18 cellular contexts compared by ENCODE assay signal in the genomic region with DNA sequence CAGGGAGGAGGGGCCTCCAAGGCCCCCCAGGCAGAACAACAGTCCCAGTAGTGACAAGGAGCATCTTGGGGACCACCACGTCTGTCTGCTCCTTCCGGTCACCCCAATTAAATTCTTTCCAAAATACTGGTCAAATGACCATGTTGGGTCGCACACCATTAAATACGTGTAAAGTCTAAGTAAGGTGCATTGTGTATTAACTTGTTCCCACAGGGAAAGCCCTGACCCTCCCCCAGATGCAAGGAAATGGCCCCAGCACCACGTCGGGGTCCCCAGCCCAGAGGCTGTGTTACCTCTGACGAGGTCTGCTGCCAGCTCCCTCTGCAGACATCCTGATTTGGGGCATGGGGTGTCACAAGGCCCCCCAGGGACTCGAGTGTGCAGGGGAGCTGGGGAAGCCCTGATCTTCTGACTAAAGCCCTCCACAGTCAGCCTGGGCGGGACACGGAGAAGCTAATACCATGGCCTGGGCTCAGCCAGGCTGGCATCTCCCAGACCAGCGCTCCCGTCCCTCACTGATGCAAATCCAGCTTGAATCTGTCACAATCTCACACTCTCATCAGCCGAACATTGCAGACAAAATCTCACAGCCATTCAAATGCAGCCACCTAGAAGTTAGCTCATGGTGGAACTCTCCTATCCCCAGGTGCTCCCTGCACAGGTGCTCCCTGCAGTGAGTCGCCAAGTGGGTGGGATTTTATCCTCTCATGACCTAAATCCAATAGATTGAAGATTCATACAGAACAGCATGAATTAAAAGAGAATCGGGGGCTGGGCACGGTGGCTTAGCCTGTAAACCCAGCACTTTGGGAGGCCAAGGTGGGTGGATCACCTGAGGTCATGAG. TPM values are rescaled to one million over a fixed set of nuclear protein-coding genes. Genes with fewer than 3 reads are reported as not detected.
A peak's percentile ranks its signal among the peaks of the same experiment; 100 is the strongest.
DNase-seq lines count a peak whose midpoint lies in the region; ATAC-seq, FAIRE-seq and TF ChIP-seq lines count a peak whose summit lies in the region.
"Had no signal": no experiment of that assay in that cellular context is flagged by ENCODE, and none has a peak within 500 bp of the region (broad histone marks: within the 10 kb centered on the region; RNA-seq: fewer than 3 reads in every experiment).

No MANE protein-coding gene starts in this region.

- no peak for TF ChIP-seq RAD21 in HepG2 (CRISPR knock-in tag; IDR thresholded peaks at IDR 0.05)

- WGBS in HepG2 (ENCODE audit: low lambda C conversion rate): 55% methylated on average over 14 of the region's 16 CpGs

- no peak for TF ChIP-seq CTCF in HEK293 (tag by site-specific recombination; IDR thresholded peaks at IDR 0.05)
- TF ChIP-seq CTCF in HepG2 (CRISPR knock-in tag; IDR thresholded peaks at IDR 0.05): no peak

- TF ChIP-seq EP300 in HepG2 (IDR thresholded peaks at IDR 0.05; ENCODE audit: low read depth in 2 of 2, low read length in 2 of 2) (no peak), HepG2 (CRISPR knock-in tag; IDR thresholded peaks at IDR 0.05; ENCODE audit: borderline replicate concordance) (no peak)

- DNase-seq in T-helper 17 cell (no peak), HepG2 (ENCODE audit: low spot score) (no peak), posterior vena cava (ENCODE audit: low spot score) (peak; percentile 69), COR-L47 (lab: John Stamatoyannopoulos, UW) (no peak), hypothalamus (lab: John Stamatoyannopoulos, UW) (no peak)
- DNase-seq: H7, Kasumi-1, NCI-H2081, NCI-H524 treated with DMSO at 0.1 percent for 48 hours, NCI-H82 had no signal

- POLR2A ChIA-PET in HEK293 (lab: Yijun Ruan, JAX) (no interaction called here), HepG2 (lab: Yijun Ruan, JAX) (no interaction called here)

- no peak overlapping the region for H3K4me2 ChIP-seq in HepG2 (ENCODE audit: low read depth, low read length)

- H3K27me3 Mint-ChIP-seq in T-helper 17 cell: no peaks in the 10 kb centered on the region
- H3K27me3 Mint-ChIP-seq: IgD-negative memory B cell had no signal

- CTCF ChIA-PET in HEK293 (lab: Yijun Ruan, JAX): no interaction called here
- CTCF ChIA-PET in HepG2 (lab: Yijun Ruan, JAX; ENCODE audit: low intra/inter-chr PET ratio, low total read pairs): no interaction called here

- no peak overlapping the region for H2AFZ ChIP-seq in HepG2 (ENCODE audit: low read length)

- no peaks in the 10 kb centered on the region for H3K79me2 ChIP-seq in HepG2 (ENCODE audit: insufficient read depth, low read length)

- no TSS peak for BruUV-seq in HepG2 (replicated peaks; lab: Mats Ljungman, UMichigan)

- FAIRE-seq in HepG2 (lab: Jason Lieb, UNC): no peak
- FAIRE-seq: A204.1 had no signal

- TF ChIP-seq POLR2A in HepG2 (IDR thresholded peaks at IDR 0.05; ENCODE audit: insufficient read depth in 1 of 2, low read depth in 2 of 2, low read length in 2 of 2): no peak

- peak overlapping the region; percentile 19 for H3K27ac Mint-ChIP-seq in T-helper 17 cell
- H3K27ac Mint-ChIP-seq: IgD-negative memory B cell had no signal

- H3K36me3 Mint-ChIP-seq in T-helper 17 cell (ENCODE audit: low read depth): no peaks in the 10 kb centered on the region
- H3K36me3 Mint-ChIP-seq: IgD-negative memory B cell had no signal

- in situ Hi-C loops in HepG2 (cut with HindIII; ENCODE audit: extremely low pct_ligation_motif_present, low pct_unique_long_range_greater_than_20kb): no loop called here

- H3K4me3 ChIP-seq in HEK293 (ENCODE audit: low read depth, low read length) (no peak overlapping the region), HepG2 (replicated peaks in 1 of 3; ENCODE audit: insufficient read depth in 1 of 3, low read depth in 2 of 3, low read length in 3 of 3) (no peak overlapping the region)

- no peak overlapping the region for H3K4me3 Mint-ChIP-seq in T-helper 17 cell
- H3K4me3 Mint-ChIP-seq: IgD-negative memory B cell had no signal

- peaks cover 6% of the 10 kb centered on the region for H3K4me1 Mint-ChIP-seq in T-helper 17 cell
- H3K4me1 Mint-ChIP-seq: IgD-negative memory B cell had no signal

- H3K27ac ChIP-seq in HEK293 (ENCODE audit: extremely low read depth, low read depth, low read length) (no peak overlapping the region), HepG2 (ENCODE audit: extremely low read length, insufficient read depth, low read length) (no peak overlapping the region)
- H3K27ac ChIP-seq: C4-2B had no signal

- H3K9me3 ChIP-seq in HEK293 (ENCODE audit: control insufficient read depth, insufficient read depth, low read depth, low read length) (no peaks in the 10 kb centered on the region), T-helper 17 cell (ENCODE audit: control insufficient read depth, low read length, poor library complexity, severe bottlenecking) (no peaks in the 10 kb centered on the region), HepG2 (ENCODE audit: low read length) (no peaks in the 10 kb centered on the region)

- ATAC-seq in T-helper 17 cell (no peak), HepG2 (no peak), HG03442 (IDR thresholded peaks at IDR 0.05; ENCODE audit: unreplicated experiment) (no peak), GM21526 (IDR thresholded peaks at IDR 0.05; ENCODE audit: low FRiP score, unreplicated experiment) (no peak)

- peaks cover 0 to 13% of the 10 kb centered on the region in 2 experiments; a peak in 3 of 5 replicates for H3K27me3 ChIP-seq in HepG2 (ENCODE audit: control insufficient read depth in 1 of 2, insufficient read depth in 2 of 2, low read length in 2 of 2)

- intact Hi-C loops in HepG2 (cut with micrococcal nuclease; ENCODE audit: unreplicated experiment) (no loop called here), posterior vena cava (cut with DNase I) (no loop called here)

- no peak overlapping the region for H3K9ac ChIP-seq in HepG2 (ENCODE audit: insufficient read depth, low read depth, low read length)

- H3K36me3 ChIP-seq in HEK293 (ENCODE audit: control insufficient read depth in 2 of 2, insufficient read depth in 1 of 2, low read length in 2 of 2) (peaks cover 0 to 6% of the 10 kb centered on the region in 2 experiments; a peak in 1 of 3 replicates), HepG2 (replicated peaks in 1 of 2; ENCODE audit: control insufficient read depth in 1 of 2, insufficient read depth in 2 of 2, low read length in 2 of 2) (no peaks in the 10 kb centered on the region; a peak in 1 of 5 replicates)

- H4K20me1 ChIP-seq in HepG2 (ENCODE audit: insufficient read depth, low read length): no peaks in the 10 kb centered on the region

- H3K4me1 ChIP-seq in HEK293 (ENCODE audit: control insufficient read depth, insufficient read depth, low read length): no peaks in the 10 kb centered on the region
- H3K4me1 ChIP-seq in HepG2 (ENCODE audit: insufficient read depth, low read length): no peaks in the 10 kb centered on the region

RNA-seq across cellular contexts. Expression of a gene that starts 13.6 kb away (rescaled TPM):
- total RNA-seq in T-helper 17 cell (under 1 TPM; 0.10 to 0.80 TPM), HepG2 (2016; rRNA removed; fragmentation: Illumina TruSeq; extraction: Trizol) (1.2 and 5.9 TPM in 2 replicates), posterior vena cava (under 1 TPM in 1 of 2 donors, not detected in 1; 0.14 TPM)
- 6.1 and 7.1 TPM in 2 replicates for total RNA-seq in HepG2 (2016; cell fraction: cytosol; rRNA removed; fragmentation: Illumina TruSeq; extraction: Trizol; ENCODE audit: low read depth)
- 1.7 and 5.8 TPM in 2 replicates for total RNA-seq in HepG2 (2016; cell fraction: insoluble cytoplasmic fraction; rRNA removed; fragmentation: Illumina TruSeq; extraction: Trizol)
- 3.3 and 3.7 TPM in 2 replicates for total RNA-seq in HepG2 (2016; cell fraction: membrane; rRNA removed; fragmentation: Illumina TruSeq; extraction: Trizol)
- 7.1 and 8.7 TPM in 2 replicates for total RNA-seq in HepG2 (2016; cell fraction: nucleus; rRNA removed; fragmentation: Illumina TruSeq; extraction: Trizol)
- polyA plus RNA-seq in HepG2 (2011; rRNA removed): 3.5 and 4.3 TPM in 2 replicates
- polyA plus RNA-seq in HepG2 (2011; cell fraction: cytosol; rRNA removed): 0.68 and 2.0 TPM in 2 replicates
- polyA plus RNA-seq in HepG2 (2011; cell fraction: nucleus; rRNA removed): 28.2 and 42.3 TPM in 2 replicates
- 1.7 and 2.9 TPM in 2 replicates for polyA plus RNA-seq in HepG2 (2012)
- 0.62 and 0.99 TPM in 2 replicates for polyA plus RNA-seq in HepG2 (2016; cell fraction: cytosol; fragmentation: Illumina TruSeq; extraction: Trizol; ENCODE audit: low read depth)
- 1.6 and 2.5 TPM in 2 replicates for polyA plus RNA-seq in HepG2 (2016; cell fraction: insoluble cytoplasmic fraction; fragmentation: Illumina TruSeq; extraction: Trizol; ENCODE audit: low read depth)
- polyA plus RNA-seq in HepG2 (2016; cell fraction: membrane; fragmentation: Illumina TruSeq; extraction: Trizol; ENCODE audit: low read depth): 1.4 and 1.5 TPM in 2 replicates
- polyA plus RNA-seq in HepG2 (2016; cell fraction: nucleus; fragmentation: Illumina TruSeq; extraction: Trizol; ENCODE audit: insufficient read depth, low read depth): 24.5 and 26.8 TPM in 2 replicates
- 0.30 and 3.4 TPM in 2 replicates for polyA minus RNA-seq in HepG2 (2011; rRNA and poly(A)+ RNA removed; ENCODE audit: low replicate concordance)
- 1.9 and 2.0 TPM in 2 replicates for polyA minus RNA-seq in HepG2 (2011; cell fraction: cytosol; rRNA and poly(A)+ RNA removed)
- polyA minus RNA-seq in HepG2 (2011; cell fraction: nucleus; rRNA and poly(A)+ RNA removed): 4.0 and 6.4 TPM in 2 replicates
- polyA plus RNA-seq: IgD-negative memory B cell had no signal

RNA-seq across cellular contexts. Expression of a gene that starts 56.1 kb away (rescaled TPM):
- total RNA-seq in T-helper 17 cell (not detected), HepG2 (2016; rRNA removed; fragmentation: Illumina TruSeq; extraction: Trizol) (not detected in 2 replicates), posterior vena cava (not detected)
- total RNA-seq in HepG2 (2016; cell fraction: cytosol; rRNA removed; fragmentation: Illumina TruSeq; extraction: Trizol; ENCODE audit: low read depth): not detected in 2 replicates
- not detected in 2 replicates for total RNA-seq in HepG2 (2016; cell fraction: insoluble cytoplasmic fraction; rRNA removed; fragmentation: Illumina TruSeq; extraction: Trizol)
- not detected in 2 replicates for total RNA-seq in HepG2 (2016; cell fraction: membrane; rRNA removed; fragmentation: Illumina TruSeq; extraction: Trizol)
- total RNA-seq in HepG2 (2016; cell fraction: nucleus; rRNA removed; fragmentation: Illumina TruSeq; extraction: Trizol): not detected in 2 replicates
- not detected in 2 replicates for polyA plus RNA-seq in HepG2 (2011; rRNA removed)
- polyA plus RNA-seq in HepG2 (2011; cell fraction: cytosol; rRNA removed): not detected in 2 replicates
- polyA plus RNA-seq in HepG2 (2011; cell fraction: nucleus; rRNA removed): not detected in 2 replicates
- polyA plus RNA-seq in HepG2 (2012): not detected in 2 replicates
- not detected in 2 replicates for polyA plus RNA-seq in HepG2 (2016; cell fraction: cytosol; fragmentation: Illumina TruSeq; extraction: Trizol; ENCODE audit: low read depth)
- polyA plus RNA-seq in HepG2 (2016; cell fraction: insoluble cytoplasmic fraction; fragmentation: Illumina TruSeq; extraction: Trizol; ENCODE audit: low read depth): not detected in 2 replicates
- polyA plus RNA-seq in HepG2 (2016; cell fraction: membrane; fragmentation: Illumina TruSeq; extraction: Trizol; ENCODE audit: low read depth): not detected in 2 replicates
- polyA plus RNA-seq in HepG2 (2016; cell fraction: nucleus; fragmentation: Illumina TruSeq; extraction: Trizol; ENCODE audit: insufficient read depth, low read depth): not detected in 2 replicates
- not detected in 2 replicates for polyA minus RNA-seq in HepG2 (2011; rRNA and poly(A)+ RNA removed; ENCODE audit: low replicate concordance)
- polyA minus RNA-seq in HepG2 (2011; cell fraction: cytosol; rRNA and poly(A)+ RNA removed): not detected in 2 replicates
- polyA minus RNA-seq in HepG2 (2011; cell fraction: nucleus; rRNA and poly(A)+ RNA removed): not detected in 2 replicates
- total RNA-seq: H7, MCF 10A, OCI-LY7 had no signal
- polyA plus RNA-seq: IgD-negative memory B cell had no signal
